In the genomic region with DNA sequence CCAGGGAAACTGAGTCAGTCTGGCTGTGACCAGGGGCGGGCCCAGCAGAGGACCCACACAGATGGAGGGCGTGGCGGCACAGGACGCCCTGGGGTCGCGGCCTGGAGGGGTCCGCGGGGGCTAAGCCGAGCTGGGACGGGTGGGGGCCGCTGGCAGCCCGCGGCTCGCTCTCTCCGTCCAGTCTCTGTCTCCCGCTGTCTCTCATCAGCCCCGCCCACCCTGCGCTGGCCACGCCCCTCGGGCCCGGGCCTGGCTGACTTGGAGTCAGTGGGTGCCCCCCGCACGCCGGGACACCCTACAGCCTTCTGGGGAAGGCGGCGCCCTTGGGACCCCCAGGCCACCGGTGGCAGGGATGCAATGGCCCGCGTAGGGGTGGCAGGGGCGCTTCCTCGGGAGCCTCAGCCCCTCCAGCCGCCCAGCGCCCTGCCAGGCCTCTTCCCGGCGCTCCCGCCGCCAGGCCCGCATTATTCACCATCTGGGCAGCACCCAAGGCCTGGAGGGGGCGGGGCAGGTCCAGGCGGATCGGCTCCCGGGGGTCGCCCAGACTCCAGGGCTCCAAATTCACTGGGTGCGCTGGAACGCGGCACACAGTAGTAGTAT, we compare ENCODE assay signal across 8 cellular contexts. TPM values are rescaled to one million over a fixed set of nuclear protein-coding genes. Genes with fewer than 3 reads are reported as not detected.
DNase-seq lines count a peak whose midpoint lies in the region; ATAC-seq, FAIRE-seq and TF ChIP-seq lines count a peak whose summit lies in the region.

A gene (minus strand): TSS at position 186 of the 600 bp plus-strand sequence. CDS start 6,241 bp downstream, outside the sequence.

- peak; percentile 33 for FAIRE-seq in HTR-8/SVneo (lab: Jason Lieb, UNC)

- peak within 1 kb of the TSS in 3 of 4 donors; percentile 36 to 76 (median 43) for H3K4me3 Mint-ChIP-seq in CD4-positive, CD25-positive, alpha-beta regulatory T cell

- TF ChIP-seq CTCF in epithelial cell of esophagus (IDR thresholded peaks at IDR 0.05; ENCODE audit: insufficient read depth, low read depth, low read length, missing control alignments): no peak

- H3K36me3 Mint-ChIP-seq in CD4-positive, CD25-positive, alpha-beta regulatory T cell: peaks cover 4% of the 10 kb centered on the region

- H3K9me3 Mint-ChIP-seq in CD4-positive, CD25-positive, alpha-beta regulatory T cell: peaks cover 0 to 1% (median 0%) of the 10 kb centered on the region in 7 donors

- peaks cover 4% of the 10 kb centered on the region for H3K36me3 ChIP-seq in CD4-positive, CD25-positive, alpha-beta regulatory T cell (ENCODE audit: control insufficient read depth, insufficient read depth, low read length)

- peaks cover 9% of the 10 kb centered on the region for H3K27me3 ChIP-seq in CD4-positive, CD25-positive, alpha-beta regulatory T cell (ENCODE audit: control insufficient read depth, insufficient read depth, low read length)

- H3K4me1 Mint-ChIP-seq in CD4-positive, CD25-positive, alpha-beta regulatory T cell: peaks cover 0 to 13% (median 7%) of the 10 kb centered on the region in 4 donors

- no peak within 1 kb of the TSS for H3K27ac ChIP-seq in CD4-positive, CD25-positive, alpha-beta regulatory T cell (ENCODE audit: insufficient read depth, low read length, poor library complexity, severe bottlenecking)

- H3K4me1 ChIP-seq in CD4-positive, CD25-positive, alpha-beta regulatory T cell (ENCODE audit: control insufficient read depth, insufficient read depth, low read length, poor library complexity, severe bottlenecking): peaks cover 30% of the 10 kb centered on the region

- no peak within 1 kb of the TSS for H3K4me3 ChIP-seq in CD4-positive, CD25-positive, alpha-beta regulatory T cell (ENCODE audit: low read depth, low read length)
- no peak within 1 kb of the TSS for H3K4me3 ChIP-seq in epithelial cell of esophagus (ENCODE audit: low read length)

- H3K27ac Mint-ChIP-seq in CD4-positive, CD25-positive, alpha-beta regulatory T cell: peak within 1 kb of the TSS in 1 of 3 donors; percentile 26

- peaks cover 10% of the 10 kb centered on the region for H3K27me3 Mint-ChIP-seq in CD4-positive, CD25-positive, alpha-beta regulatory T cell

- H3K9me3 ChIP-seq in CD4-positive, CD25-positive, alpha-beta regulatory T cell (ENCODE audit: control insufficient read depth in 2 of 2, low read length in 2 of 2): no peaks in the 10 kb centered on the region

- ATAC-seq in CD4-positive, CD25-positive, alpha-beta regulatory T cell (ENCODE audit: low read depth in 2 of 2): no peak
- ATAC-seq in HG03025 (IDR thresholded peaks at IDR 0.05; ENCODE audit: low FRiP score, unreplicated experiment): no peak
- no peak for ATAC-seq in HG03108 (IDR thresholded peaks at IDR 0.05; ENCODE audit: unreplicated experiment)

- peak in 2 of 3 donors; percentile 20 to 21 for DNase-seq in CD4-positive, CD25-positive, alpha-beta regulatory T cell
- DNase-seq in HTR-8/SVneo (ENCODE audit: insufficient read length, low spot score) (peak; percentile 88), epithelial cell of esophagus (ENCODE audit: low read depth) (peak; percentile 44), mucosa of gallbladder (ENCODE audit: low spot score) (peak; percentile 56)
- DNase-seq in activated CD8-positive, alpha-beta memory T cell treated with anti-CD3 and anti-CD28 coated beads for 24 hours: peak; percentile 88
- DNase-seq in stimulated activated naive CD4-positive, alpha-beta T cell (lab: John Stamatoyannopoulos, UW): peak in 5 of 6 experiments; percentile 33 to 49 (median 41)

RNA-seq across cellular contexts. Expression of the gene that starts here (rescaled TPM):
- 1.7 TPM for total RNA-seq in CD4-positive, CD25-positive, alpha-beta regulatory T cell
- polyA plus RNA-seq in CD4-positive, CD25-positive, alpha-beta regulatory T cell: under 1 TPM in 3 of 4 donors, not detected in 1; 0.19 to 0.85 (median 0.61) TPM
- total RNA-seq in mucosa of gallbladder: 4.9 TPM

Comparison
In these comparisons a context has a peak if more than half of its experiments do, and no peak if none do; other contexts are left out.
1. DNase-seq: peak in every context shown above with its lines; median percentile 88 in HTR-8/SVneo; 88 in activated CD8-positive, alpha-beta memory T cell treated with anti-CD3 and anti-CD28 coated beads for 24 hours; 56 in mucosa of gallbladder; 44 in epithelial cell of esophagus; 41 in stimulated activated naive CD4-positive, alpha-beta T cell; 20 in CD4-positive, CD25-positive, alpha-beta regulatory T cell.